Comparison of ENCODE assay signal across 8 cellular contexts in genomic region chr12:117189725-117190209, GRCh38. TPM values are rescaled to one million over a fixed set of nuclear protein-coding genes. Genes with fewer than 3 reads are reported as not detected.
A peak's percentile ranks its signal among the peaks of the same experiment; 100 is the strongest.
DNase-seq lines count a peak whose midpoint lies in the region; ATAC-seq and TF ChIP-seq lines count a peak whose summit lies in the region.

No MANE protein-coding gene starts in this region.

- peak; percentile 28 for ATAC-seq in effector memory CD8-positive, alpha-beta T cell (replicated peaks)

- in situ Hi-C loops in GM13977 (cut with MboI; ENCODE audit: low pct_unique_long_range_greater_than_20kb, low sequenced_read_pairs, unreplicated experiment), result no loop called here

- H3K4me1 ChIP-seq in mesodermal cell (ENCODE audit: control insufficient read depth, insufficient read depth, low read length, poor library complexity, severe bottlenecking), result peaks cover 5% of the 10 kb centered on the region

- no peaks in the 10 kb centered on the region for H3K9me3 Mint-ChIP-seq in effector memory CD8-positive, alpha-beta T cell

- 0 to 1% methylated on average over 24 to 43 of the region's 52 CpGs for WGBS in mesodermal cell (ENCODE audit: insufficient coverage in 2 of 2), 2 experiments

- H3K27ac Mint-ChIP-seq in effector memory CD8-positive, alpha-beta T cell, result peak overlapping the region; percentile 93

- no peaks in the 10 kb centered on the region for H3K9me3 ChIP-seq in mesodermal cell (ENCODE audit: control insufficient read depth, low read length)

- peaks cover 47% of the 10 kb centered on the region for H3K36me3 Mint-ChIP-seq in effector memory CD8-positive, alpha-beta T cell (ENCODE audit: insufficient read depth)

- H3K4me3 ChIP-seq in H7 (ENCODE audit: insufficient read depth, low read depth, low read length) (peak overlapping the region; percentile 97), mesodermal cell (ENCODE audit: extremely low read depth, insufficient read depth, low read length, poor library complexity, severe bottlenecking) (peak overlapping the region; percentile 73)

- TF ChIP-seq CTCF in GM13977 (IDR thresholded peaks at IDR 0.05; ENCODE audit: extremely low read depth, insufficient read depth, missing control alignments), result no peak

- no peaks in the 10 kb centered on the region for H3K27me3 ChIP-seq in H7 (ENCODE audit: control insufficient read depth, insufficient read depth, low read length)

- H3K36me3 ChIP-seq in H7 (replicated peaks; ENCODE audit: control insufficient read depth, insufficient read depth, low read length), result peaks cover 9% of the 10 kb centered on the region
- H3K36me3 ChIP-seq in mesodermal cell (ENCODE audit: control insufficient read depth, insufficient read depth, low read length), result peaks cover 30% of the 10 kb centered on the region

- DNase-seq in GM13977 (ENCODE audit: low spot score), result peak; percentile 55
- DNase-seq in H7, result peak; percentile 87
- peak; percentile 35 for DNase-seq in LHCN-M2 (ENCODE audit: low read depth)
- DNase-seq in activated CD4-positive, alpha-beta T cell treated with anti-CD3 and anti-CD28 coated beads, Interleukin-2, amount 50 U/mL, for 4 hours, result peak; percentile 9 to 22
- peak; percentile 27 to 36 (median 35) for DNase-seq in effector memory CD8-positive, alpha-beta T cell
- peak in 5 of 6 experiments; percentile 24 to 56 (median 37) for DNase-seq in stimulated activated naive CD4-positive, alpha-beta T cell (lab: John Stamatoyannopoulos, UW)
- no peak for DNase-seq in GOT3 (lab: John Stamatoyannopoulos, UW)

- no peak overlapping the region for H3K27ac ChIP-seq in mesodermal cell (ENCODE audit: low read depth, low read length, severe bottlenecking)

- H3K4me1 Mint-ChIP-seq in effector memory CD8-positive, alpha-beta T cell (ENCODE audit: low read depth in 2 of 2), result peaks cover 15 to 29% of the 10 kb centered on the region in 2 donors

- peak overlapping the region; percentile 90 to 94 for H3K4me3 Mint-ChIP-seq in effector memory CD8-positive, alpha-beta T cell

- H3K27me3 Mint-ChIP-seq in effector memory CD8-positive, alpha-beta T cell, result no peaks in the 10 kb centered on the region

RNA-seq across cellular contexts. Expression of gene FBXO21, which starts 0.5 kb away (rescaled TPM):
- 44.1 and 84.2 TPM in 2 replicates for total RNA-seq in H7 (2014; rRNA removed; shearing (Covaris generic))
- total RNA-seq in LHCN-M2 (2014; rRNA removed), result 58.8 and 63.3 TPM in 2 replicates
- polyA plus RNA-seq in LHCN-M2 (2012), result 10.5 TPM
- 41.1 TPM for polyA plus RNA-seq in mesodermal cell (2013, experiment 1 of 2)
- polyA plus RNA-seq in mesodermal cell (2013, experiment 2 of 2), result 38.0 TPM
